ENCODE assay signal across 20 cellular contexts in the genomic region with DNA sequence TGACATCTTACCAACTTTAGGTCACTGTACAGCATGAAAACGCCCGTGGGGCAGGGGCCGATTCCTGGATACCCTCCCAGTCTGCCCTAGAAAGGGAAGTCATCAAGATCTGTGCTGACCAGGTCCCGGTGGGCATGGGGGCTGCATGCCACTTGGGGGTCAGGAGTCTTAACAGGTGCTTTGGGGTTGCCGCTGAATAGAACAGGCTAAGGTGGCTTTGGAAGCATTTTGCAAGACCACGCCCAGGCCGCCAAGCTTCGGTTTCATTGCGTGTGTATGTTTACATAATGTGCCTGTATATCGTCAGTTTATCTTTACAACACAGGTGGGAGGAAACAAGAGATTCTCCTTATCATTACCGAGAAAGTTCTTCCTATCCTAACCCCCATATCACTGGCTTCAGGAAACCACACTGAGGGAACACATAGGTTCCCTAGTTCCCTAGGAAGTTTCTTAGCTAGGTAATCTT. TPM values are rescaled to one million over a fixed set of nuclear protein-coding genes. Genes with fewer than 3 reads are reported as not detected.
DNase-seq lines count a peak whose midpoint lies in the region; ATAC-seq, FAIRE-seq and TF ChIP-seq lines count a peak whose summit lies in the region.
"Had no signal": no experiment of that assay in that cellular context is flagged by ENCODE, and none has a peak within 500 bp of the region (broad histone marks: within the 10 kb centered on the region; RNA-seq: fewer than 3 reads in every experiment).

No MANE protein-coding gene starts in this region.

- BruUV-seq in Panc1 (replicated peaks; lab: Mats Ljungman, UMichigan) (TSS peak; percentile 93), endothelial cell of umbilical vein (replicated peaks; lab: Mats Ljungman, UMichigan) (TSS peak; percentile 42)

- H3K4me1 Mint-ChIP-seq in activated CD4-positive, alpha-beta memory T cell treated with anti-CD3 and anti-CD28 coated beads for 36 hours (ENCODE audit: low read depth) = no peaks in the 10 kb centered on the region
- H3K4me1 Mint-ChIP-seq: IgD-negative memory B cell had no signal

- H3K9me1 ChIP-seq in endothelial cell of umbilical vein (replicated peaks; ENCODE audit: control insufficient read depth, extremely low read depth, insufficient read depth, low read length) = no peaks in the 10 kb centered on the region

- H3K9me3 Mint-ChIP-seq in activated CD4-positive, alpha-beta memory T cell treated with anti-CD3 and anti-CD28 coated beads for 36 hours = no peaks in the 10 kb centered on the region
- H3K9me3 Mint-ChIP-seq: IgD-negative memory B cell had no signal

- DNase-seq in Right ventricle myocardium inferior (ENCODE audit: missing footprints) (peak; percentile 67), heart right ventricle (no peak), Panc1 (ENCODE audit: low read depth, low spot score) (no peak), endothelial cell of umbilical vein (ENCODE audit: low read depth, low spot score) (no peak), stomach (peak; percentile 40)
- DNase-seq in activated CD4-positive, alpha-beta memory T cell treated with anti-CD3 and anti-CD28 coated beads for 36 hours = no peak
- DNase-seq: C1 segment of cervical spinal cord, DMS53, HFFc6, NCI-H1105 treated with DMSO at 0.1 percent for 48 hours, NCI-H187 treated with DMSO at 0.1 percent for 48 hours, NCI-H446, RPMI8226, SW 1271 had no signal

- peaks cover 0 to 69% (median 29%) of the 10 kb centered on the region in 9 donors for H3K36me3 ChIP-seq in heart right ventricle
- H3K36me3 ChIP-seq in Panc1 (ENCODE audit: control insufficient read depth, insufficient read depth, low read length) = no peaks in the 10 kb centered on the region
- peaks cover 8 to 25% of the 10 kb centered on the region in 2 experiments for H3K36me3 ChIP-seq in endothelial cell of umbilical vein (ENCODE audit: control insufficient read depth in 2 of 2, extremely low read depth in 1 of 2, insufficient read depth in 2 of 2, low read length in 2 of 2)
- peaks cover 13 to 52% (median 45%) of the 10 kb centered on the region in 4 donors for H3K36me3 ChIP-seq in stomach

- TF ChIP-seq POLR2A in endothelial cell of umbilical vein (IDR thresholded peaks at IDR 0.05; ENCODE audit: low read depth, low read length) = no peak
- TF ChIP-seq POLR2A in stomach (IDR thresholded peaks at IDR 0.05) = no peak

- WGBS in heart right ventricle, 2 donors = 78 to 81% methylated on average over 11 of the region's 11 CpGs
- WGBS in stomach, 5 donors = 40 to 55% (median 44%) methylated on average over 11 of the region's 11 CpGs

- in situ Hi-C loops in Panc1 (cut with HindIII; ENCODE audit: low pct_unique_long_range_greater_than_20kb, low sequenced_read_pairs) = no loop called here

- H3K27ac Mint-ChIP-seq in activated CD4-positive, alpha-beta memory T cell treated with anti-CD3 and anti-CD28 coated beads for 36 hours = no peak overlapping the region

- H3K4me3 Mint-ChIP-seq in activated CD4-positive, alpha-beta memory T cell treated with anti-CD3 and anti-CD28 coated beads for 36 hours = no peak overlapping the region
- H3K4me3 Mint-ChIP-seq: HFFc6, IgD-negative memory B cell had no signal

- H3K4me3 ChIP-seq in heart right ventricle (no peak overlapping the region), Panc1 (ENCODE audit: low read depth in 2 of 2, low read length in 2 of 2) (no peak overlapping the region), endothelial cell of umbilical vein (replicated peaks in 1 of 3; ENCODE audit: insufficient read depth in 1 of 3, low read depth in 1 of 3, low read length in 3 of 3) (no peak overlapping the region), stomach (no peak overlapping the region)
- H3K4me3 ChIP-seq: A549 had no signal

- FAIRE-seq in endothelial cell of umbilical vein (lab: Jason Lieb, UNC) = no peak
- FAIRE-seq: A549, GM19239 had no signal

- dilution Hi-C loops in endothelial cell of umbilical vein (cut with MboI; ENCODE audit: extremely low pct_ligation_motif_present, low sequenced_read_pairs) = no loop called here

- H4K20me1 ChIP-seq in endothelial cell of umbilical vein (replicated peaks; ENCODE audit: control insufficient read depth, extremely low read depth, insufficient read depth, low read length) = no peaks in the 10 kb centered on the region

- CTCF ChIA-PET in Panc1 (lab: Charles Lee) (interaction anchor here (1.2 to 1.8 kb wide), 2 partner anchors 12 to 117 kb away, joined by 3 to 8 read pairs; no protein-coding TSS in a partner anchor), endothelial cell of umbilical vein (lab: Charles Lee) (interaction anchor here (1.2 kb wide), 1 partner anchor 117 kb away, joined by 4 read pairs; no protein-coding TSS in a partner anchor)
- CTCF ChIA-PET in activated CD4-positive, alpha-beta memory T cell treated with anti-CD3 and anti-CD28 coated beads for 36 hours (lab: Charles Lee) = interaction anchor here (0.6 to 2.0 kb wide), 3 partner anchors 11 to 65 kb away, joined by 3 to 13 read pairs (median 5); no protein-coding TSS in a partner anchor

- ATAC-seq in Right ventricle myocardium inferior = no peak
- no peak for ATAC-seq in heart right ventricle
- no peak for ATAC-seq in Panc1
- ATAC-seq in HG02970 (IDR thresholded peaks at IDR 0.05; ENCODE audit: low FRiP score, unreplicated experiment) = no peak
- ATAC-seq in GM21423 (IDR thresholded peaks at IDR 0.05; ENCODE audit: unreplicated experiment) = no peak
- ATAC-seq: A549 had no signal

- TF ChIP-seq EP300 in stomach (IDR thresholded peaks at IDR 0.05) = no peak

- POLR2A ChIA-PET in Panc1 (lab: Charles Lee) (interaction anchor here (0.8 kb wide), 1 partner anchor 12 kb away, joined by 6 read pairs; no protein-coding TSS in a partner anchor), endothelial cell of umbilical vein (lab: Charles Lee) (no interaction called here)
- POLR2A ChIA-PET in activated CD4-positive, alpha-beta memory T cell treated with anti-CD3 and anti-CD28 coated beads for 36 hours (lab: Charles Lee) = no interaction called here

- no peak overlapping the region for H3K9ac ChIP-seq in endothelial cell of umbilical vein (replicated peaks; ENCODE audit: extremely low read depth, insufficient read depth, low read length)

- H3K4me1 ChIP-seq in heart right ventricle (no peaks in the 10 kb centered on the region), Panc1 (ENCODE audit: control insufficient read depth, insufficient read depth, low read length) (no peaks in the 10 kb centered on the region), endothelial cell of umbilical vein (ENCODE audit: control insufficient read depth, extremely low read depth, insufficient read depth, low read length) (no peaks in the 10 kb centered on the region), stomach (peaks cover 0 to 12% (median 0%) of the 10 kb centered on the region in 4 donors)
- H3K4me1 ChIP-seq: A549 had no signal

- no peaks in the 10 kb centered on the region for H3K36me3 Mint-ChIP-seq in activated CD4-positive, alpha-beta memory T cell treated with anti-CD3 and anti-CD28 coated beads for 36 hours

- TF ChIP-seq CTCF in heart right ventricle (IDR thresholded peaks at IDR 0.05) (no peak), Panc1 (IDR thresholded peaks at IDR 0.05) (no peak), endothelial cell of umbilical vein (IDR thresholded peaks at IDR 0.05; ENCODE audit: extremely low read depth in 1 of 2, insufficient read depth in 1 of 2, low read depth in 1 of 2, low read length in 2 of 2) (no peak), stomach (IDR thresholded peaks at IDR 0.05) (no peak)

- H3K27me3 ChIP-seq in heart right ventricle = no peaks in the 10 kb centered on the region
- H3K27me3 ChIP-seq in Panc1 (ENCODE audit: control insufficient read depth, insufficient read depth, low read length) = no peaks in the 10 kb centered on the region
- no peaks in the 10 kb centered on the region for H3K27me3 ChIP-seq in endothelial cell of umbilical vein (ENCODE audit: control insufficient read depth in 2 of 2, insufficient read depth in 2 of 2, low read length in 2 of 2)
- no peaks in the 10 kb centered on the region for H3K27me3 ChIP-seq in stomach

- H3K27ac ChIP-seq in heart right ventricle (no peak overlapping the region), Panc1 (ENCODE audit: low read length) (no peak overlapping the region), endothelial cell of umbilical vein (ENCODE audit: insufficient read depth, low read depth, low read length) (no peak overlapping the region), stomach (no peak overlapping the region)
- H3K27ac ChIP-seq: A549 had no signal

- no peak overlapping the region for H3K4me2 ChIP-seq in endothelial cell of umbilical vein (ENCODE audit: insufficient read depth, low read length)
- H3K4me2 ChIP-seq: A549 had no signal

- no peaks in the 10 kb centered on the region for H3K27me3 Mint-ChIP-seq in activated CD4-positive, alpha-beta memory T cell treated with anti-CD3 and anti-CD28 coated beads for 36 hours
- H3K27me3 Mint-ChIP-seq: IgD-negative memory B cell had no signal

- intact Hi-C loops in Right ventricle myocardium inferior (cut with DNase I) = no loop called here
- intact Hi-C loops in heart right ventricle (cut with DNase I) = no loop called here
- intact Hi-C loops in Panc1 (cut with micrococcal nuclease; ENCODE audit: unreplicated experiment) = no loop called here
- intact Hi-C loops in endothelial cell of umbilical vein (cut with micrococcal nuclease) = no loop called here
- intact Hi-C loops in stomach (cut with DNase I; ENCODE audit: low total_unique reads) = no loop called here
- intact Hi-C loops in activated CD4-positive, alpha-beta memory T cell treated with anti-CD3 and anti-CD28 coated beads for 36 hours (cut with micrococcal nuclease) = no loop called here

- H3K9me3 ChIP-seq in heart right ventricle = no peaks in the 10 kb centered on the region
- no peaks in the 10 kb centered on the region for H3K9me3 ChIP-seq in Panc1 (ENCODE audit: control insufficient read depth, insufficient read depth, low read depth, low read length)
- H3K9me3 ChIP-seq in endothelial cell of umbilical vein (replicated peaks; ENCODE audit: control insufficient read depth, insufficient read depth, low read length) = no peaks in the 10 kb centered on the region
- H3K9me3 ChIP-seq in stomach = no peaks in the 10 kb centered on the region
- H3K9me3 ChIP-seq: A549 had no signal

- no peaks in the 10 kb centered on the region for H3K79me2 ChIP-seq in endothelial cell of umbilical vein (ENCODE audit: control insufficient read depth, insufficient read depth, low read length)

- no peak overlapping the region for H2AFZ ChIP-seq in endothelial cell of umbilical vein (ENCODE audit: low read depth, low read length)

RNA-seq across cellular contexts. Expression of gene USP36, which starts 13.3 kb away (rescaled TPM):
- total RNA-seq in Right ventricle myocardium inferior = 18.4 TPM
- 10 to 100 TPM; 20.1 to 28.8 (median 24.9) TPM for total RNA-seq in heart right ventricle
- 10 to 100 TPM; 10.0 to 15.4 TPM for polyA plus RNA-seq in heart right ventricle
- 113 TPM for total RNA-seq in Panc1 (2021; ENCODE audit: unreplicated experiment)
- polyA plus RNA-seq in Panc1 (2012; ENCODE audit: insufficient read length) = 60.8 TPM
- 46.6 and 49.8 TPM in 2 replicates for total RNA-seq in endothelial cell of umbilical vein
- polyA plus RNA-seq in endothelial cell of umbilical vein = 20.6 and 29.8 TPM in 2 replicates
- 16.2 TPM in 2 replicates for polyA plus RNA-seq in endothelial cell of umbilical vein (2011; cell fraction: cytosol; rRNA removed)
- 99.4 and 100 TPM in 2 replicates for polyA plus RNA-seq in endothelial cell of umbilical vein (2011; cell fraction: nucleus; rRNA removed)
- 37.7 and 49.1 TPM in 2 replicates for polyA plus RNA-seq in endothelial cell of umbilical vein (2012)
- 35.2 and 39.6 TPM in 2 replicates for polyA minus RNA-seq in endothelial cell of umbilical vein
- polyA minus RNA-seq in endothelial cell of umbilical vein (2011; cell fraction: cytosol; rRNA and poly(A)+ RNA removed) = 23.9 TPM
- 41.5 and 45.4 TPM in 2 replicates for polyA minus RNA-seq in endothelial cell of umbilical vein (2011; cell fraction: nucleus; rRNA and poly(A)+ RNA removed)
- total RNA-seq in stomach = 100 to 1,000 TPM in 1 of 5 donors, 10 to 100 TPM in 4; 33.3 to 106 (median 42.0) TPM
- polyA plus RNA-seq in stomach = 10 to 100 TPM; 14.2 to 20.9 (median 15.3) TPM
- total RNA-seq in activated CD4-positive, alpha-beta memory T cell treated with anti-CD3 and anti-CD28 coated beads for 36 hours = 10 to 100 TPM; 71.2 to 74.3 TPM

RNA-seq across cellular contexts. Expression of gene CEP295NL, which starts 49.0 kb away (rescaled TPM):
- total RNA-seq in Right ventricle myocardium inferior (0.60 TPM), heart right ventricle (1 to 10 TPM in 2 of 10 donors, under 1 TPM in 8; 0.22 to 1.3 (median 0.82) TPM), Panc1 (2021; ENCODE audit: unreplicated experiment) (0.87 TPM), endothelial cell of umbilical vein (3.6 and 8.3 TPM in 2 replicates), stomach (10 to 100 TPM in 2 of 5 donors, 1 to 10 TPM in 3; 4.2 to 23.9 (median 7.1) TPM)
- polyA plus RNA-seq in heart right ventricle (1 to 10 TPM in 1 of 2 donors, under 1 TPM in 1; 0.04 to 2.6 TPM), endothelial cell of umbilical vein (0.10 and 0.13 TPM in 2 replicates), stomach (under 1 TPM in 2 of 3 donors, not detected in 1; 0.31 to 0.40 TPM)
- polyA plus RNA-seq in Panc1 (2012; ENCODE audit: insufficient read length) = not detected
- 0.04 and 0.06 TPM in 2 replicates for polyA plus RNA-seq in endothelial cell of umbilical vein (2011; cell fraction: cytosol; rRNA removed)
- 2.2 and 2.6 TPM in 2 replicates for polyA plus RNA-seq in endothelial cell of umbilical vein (2011; cell fraction: nucleus; rRNA removed)
- polyA plus RNA-seq in endothelial cell of umbilical vein (2012) = 0.38 and 0.40 TPM in 2 replicates
- polyA minus RNA-seq in endothelial cell of umbilical vein = 2.8 and 4.8 TPM in 2 replicates
- polyA minus RNA-seq in endothelial cell of umbilical vein (2011; cell fraction: cytosol; rRNA and poly(A)+ RNA removed) = not detected
- 5.3 and 16.9 TPM in 2 replicates for polyA minus RNA-seq in endothelial cell of umbilical vein (2011; cell fraction: nucleus; rRNA and poly(A)+ RNA removed)
- not detected for total RNA-seq in activated CD4-positive, alpha-beta memory T cell treated with anti-CD3 and anti-CD28 coated beads for 36 hours
- total RNA-seq: H4 had no signal

Comparison
In these comparisons a context has a peak if more than half of its experiments do, and no peak if none do; other contexts are left out.
1. DNase-seq: peak in Right ventricle myocardium inferior (single experiment) and stomach (single experiment); none in heart right ventricle (0 of 2), Panc1 (single experiment), endothelial cell of umbilical vein (single experiment) and activated CD4-positive, alpha-beta memory T cell treated with anti-CD3 and anti-CD28 coated beads for 36 hours (single experiment).